ENCODE assay signal across 8 cellular contexts in genomic region chr3:183275418-183275817, GRCh38. TPM values are rescaled to one million over a fixed set of nuclear protein-coding genes. Genes with fewer than 3 reads are reported as not detected.
A peak's percentile ranks its signal among the peaks of the same experiment; 100 is the strongest.
DNase-seq lines count a peak whose midpoint lies in the region; ATAC-seq and TF ChIP-seq lines count a peak whose summit lies in the region.

No MANE protein-coding gene starts in this region.

- no peaks in the 10 kb centered on the region for H3K9me3 ChIP-seq in CD4-positive, alpha-beta T cell (ENCODE audit: control insufficient read depth, low read length)
- no peaks in the 10 kb centered on the region for H3K9me3 ChIP-seq in HAP-1
- H3K9me3 ChIP-seq in T-helper 17 cell (ENCODE audit: control insufficient read depth, low read length, poor library complexity, severe bottlenecking): no peaks in the 10 kb centered on the region

- H3K4me3 ChIP-seq in HAP-1: no peak overlapping the region

- POLR2A ChIA-PET in CD4-positive, alpha-beta T cell (lab: Charles Lee): no interaction called here
- POLR2A ChIA-PET in activated naive CD8-positive, alpha-beta T cell treated with anti-CD3 and anti-CD28 coated beads, Interleukin-2, amount 10 ng/mL, durations not matched to agents 7 days and 5 days (lab: Charles Lee): no interaction called here

- CTCF ChIA-PET in CD4-positive, alpha-beta T cell (lab: Charles Lee): no interaction called here

- H3K4me1 Mint-ChIP-seq in CD4-positive, alpha-beta T cell (ENCODE audit: low read depth): peaks cover 4% of the 10 kb centered on the region
- H3K4me1 Mint-ChIP-seq in activated naive CD8-positive, alpha-beta T cell treated with anti-CD3 and anti-CD28 coated beads, Interleukin-2, amount 10 ng/mL, durations not matched to agents 7 days and 5 days: no peaks in the 10 kb centered on the region
- H3K4me1 Mint-ChIP-seq in T-helper 17 cell: peaks cover 3% of the 10 kb centered on the region

- no peak overlapping the region for H3K4me3 Mint-ChIP-seq in CD4-positive, alpha-beta T cell
- no peak overlapping the region for H3K4me3 Mint-ChIP-seq in activated naive CD8-positive, alpha-beta T cell treated with anti-CD3 and anti-CD28 coated beads, Interleukin-2, amount 10 ng/mL, durations not matched to agents 7 days and 5 days
- no peak overlapping the region for H3K4me3 Mint-ChIP-seq in T-helper 17 cell

- no peak for DNase-seq in CD4-positive, alpha-beta T cell
- peak; percentile 65 to 70 for DNase-seq in Kasumi-1 (lab: John Stamatoyannopoulos, UW)
- no peak for DNase-seq in activated naive CD8-positive, alpha-beta T cell treated with anti-CD3 and anti-CD28 coated beads, Interleukin-2, amount 10 ng/mL, durations not matched to agents 7 days and 5 days
- no peak for DNase-seq in left colon
- DNase-seq in HAP-1 (ENCODE audit: low spot score in 2 of 2): no peak
- no peak for DNase-seq in T-helper 17 cell

- intact Hi-C loops in CD4-positive, alpha-beta T cell (cut with DNase I, micrococcal nuclease): no loop called here
- intact Hi-C loops in left colon (cut with DNase I, micrococcal nuclease): no loop called here

- H3K27me3 Mint-ChIP-seq in CD4-positive, alpha-beta T cell: no peaks in the 10 kb centered on the region
- no peaks in the 10 kb centered on the region for H3K27me3 Mint-ChIP-seq in activated naive CD8-positive, alpha-beta T cell treated with anti-CD3 and anti-CD28 coated beads, Interleukin-2, amount 10 ng/mL, durations not matched to agents 7 days and 5 days
- peaks cover 5% of the 10 kb centered on the region for H3K27me3 Mint-ChIP-seq in T-helper 17 cell

- H3K9me3 Mint-ChIP-seq in CD4-positive, alpha-beta T cell: no peaks in the 10 kb centered on the region
- H3K9me3 Mint-ChIP-seq in activated naive CD8-positive, alpha-beta T cell treated with anti-CD3 and anti-CD28 coated beads, Interleukin-2, amount 10 ng/mL, durations not matched to agents 7 days and 5 days: no peaks in the 10 kb centered on the region

- TF ChIP-seq CTCF in CD4-positive, alpha-beta T cell (IDR thresholded peaks at IDR 0.05): no peak

- no peaks in the 10 kb centered on the region for H3K27me3 ChIP-seq in CD4-positive, alpha-beta T cell (ENCODE audit: control insufficient read depth, insufficient read depth, low read length)
- no peaks in the 10 kb centered on the region for H3K27me3 ChIP-seq in HAP-1 (ENCODE audit: low read depth)

- in situ Hi-C loops in HAP-1 (cut with MboI; ENCODE audit: low sequenced_read_pairs): no loop called here

- H3K4me1 ChIP-seq in HAP-1: 0 out of 2 replicates have a peak, but pooled peaks cover 3% of the 10 kb centered on the region

- H3K36me3 Mint-ChIP-seq in CD4-positive, alpha-beta T cell (ENCODE audit: low read depth): no peaks in the 10 kb centered on the region
- H3K36me3 Mint-ChIP-seq in activated naive CD8-positive, alpha-beta T cell treated with anti-CD3 and anti-CD28 coated beads, Interleukin-2, amount 10 ng/mL, durations not matched to agents 7 days and 5 days: peaks cover 6% of the 10 kb centered on the region
- peaks cover 11% of the 10 kb centered on the region for H3K36me3 Mint-ChIP-seq in T-helper 17 cell (ENCODE audit: low read depth)

- ATAC-seq in CD4-positive, alpha-beta T cell (ENCODE audit: poor library complexity): peak; percentile 55
- peak; percentile 47 for ATAC-seq in activated naive CD8-positive, alpha-beta T cell treated with anti-CD3 and anti-CD28 coated beads, Interleukin-2, amount 10 ng/mL, durations not matched to agents 7 days and 5 days (ENCODE audit: low read depth)
- ATAC-seq in left colon (peak; percentile 78), HG03108 (IDR thresholded peaks at IDR 0.05; ENCODE audit: unreplicated experiment) (no peak), HG02642 (IDR thresholded peaks at IDR 0.05; ENCODE audit: poor library complexity, unreplicated experiment) (no peak), T-helper 17 cell (no peak)

- H3K27ac ChIP-seq in CD4-positive, alpha-beta T cell (ENCODE audit: low read depth, low read length): no peak overlapping the region

- H3K36me3 ChIP-seq in HAP-1 (replicated peaks): no peaks in the 10 kb centered on the region; the same call in 1 of the 2 replicates

- no peak overlapping the region for H3K27ac Mint-ChIP-seq in CD4-positive, alpha-beta T cell
- H3K27ac Mint-ChIP-seq in activated naive CD8-positive, alpha-beta T cell treated with anti-CD3 and anti-CD28 coated beads, Interleukin-2, amount 10 ng/mL, durations not matched to agents 7 days and 5 days: no peak overlapping the region
- H3K27ac Mint-ChIP-seq in T-helper 17 cell: no peak overlapping the region

RNA-seq across cellular contexts. Expression of gene B3GNT5, which starts 22.4 kb away (rescaled TPM):
- under 1 TPM; 0.60 to 0.73 TPM for total RNA-seq in CD4-positive, alpha-beta T cell
- under 1 TPM; 0.61 to 0.79 TPM for total RNA-seq in activated naive CD8-positive, alpha-beta T cell treated with anti-CD3 and anti-CD28 coated beads, Interleukin-2, amount 10 ng/mL, durations not matched to agents 7 days and 5 days
- total RNA-seq in left colon (100 to 1,000 TPM in 1 of 2 donors, 10 to 100 TPM in 1; 80.3 to 106 TPM), T-helper 17 cell (1 to 10 TPM; 1.6 to 2.1 TPM)

Comparison
In these comparisons a context has a peak if more than half of its experiments do, and no peak if none do; other contexts are left out.
1. ATAC-seq: peak in CD4-positive, alpha-beta T cell (single experiment), activated naive CD8-positive, alpha-beta T cell treated with anti-CD3 and anti-CD28 coated beads, Interleukin-2, amount 10 ng/mL, durations not matched to agents 7 days and 5 days (single experiment) and left colon (single experiment); none in HG03108 (single experiment), HG02642 (single experiment) and T-helper 17 cell (single experiment).
2. DNase-seq: peak in Kasumi-1 (2 of 2); none in CD4-positive, alpha-beta T cell (0 of 10), activated naive CD8-positive, alpha-beta T cell treated with anti-CD3 and anti-CD28 coated beads, Interleukin-2, amount 10 ng/mL, durations not matched to agents 7 days and 5 days (single experiment), left colon (0 of 2), HAP-1 (0 of 2) and T-helper 17 cell (0 of 3).
3. RNA of gene B3GNT5, which starts 22.4 kb away (total RNA-seq): 80.3 to 106 TPM in left colon; 1.6 to 2.1 TPM in T-helper 17 cell, 0.61 to 0.79 TPM in activated naive CD8-positive, alpha-beta T cell treated with anti-CD3 and anti-CD28 coated beads, Interleukin-2, amount 10 ng/mL, durations not matched to agents 7 days and 5 days and 0.60 to 0.73 TPM in CD4-positive, alpha-beta T cell; every median in the first group is over 10 times any median in the second.